In the genomic region with DNA sequence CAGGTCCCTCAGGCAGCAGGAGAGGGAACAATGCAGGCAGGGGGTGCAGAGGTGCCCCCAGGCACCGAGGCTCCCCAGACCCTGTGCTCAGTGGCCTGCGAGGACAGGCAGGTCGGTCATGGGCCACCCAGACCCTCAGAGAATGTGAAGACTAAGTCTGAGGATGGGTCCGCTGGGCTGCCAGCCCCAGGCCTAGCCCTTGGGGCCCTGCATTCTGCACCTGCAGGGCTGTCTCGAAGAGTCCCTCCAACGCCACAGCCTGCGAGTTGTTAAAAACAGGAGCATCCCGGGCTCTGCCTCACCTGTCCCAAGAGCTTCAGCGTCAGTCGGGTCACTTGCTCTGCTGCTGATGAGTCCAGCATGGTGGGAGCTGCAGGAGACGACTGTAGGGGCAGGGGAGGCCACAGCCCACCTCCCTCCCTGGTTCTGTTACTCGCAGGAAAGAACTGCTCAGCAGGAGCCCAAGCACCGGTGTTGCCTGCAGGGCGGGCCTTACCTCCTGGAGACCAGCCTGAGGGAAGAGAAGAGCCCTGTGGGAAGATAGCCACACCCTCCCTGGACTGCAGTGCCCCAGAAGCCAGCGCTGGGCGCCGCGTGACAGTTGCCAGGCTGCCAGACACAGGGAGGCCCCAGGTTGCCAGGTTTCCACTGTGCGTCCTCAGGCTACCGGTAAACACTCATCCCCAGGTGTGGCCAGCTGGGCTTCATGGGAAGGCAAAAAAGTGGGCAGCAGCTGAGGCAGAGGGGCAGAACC, we compare ENCODE assay signal across 11 cellular contexts. TPM values are rescaled to one million over a fixed set of nuclear protein-coding genes. Genes with fewer than 3 reads are reported as not detected.
DNase-seq lines count a peak whose midpoint lies in the region; ATAC-seq, FAIRE-seq and TF ChIP-seq lines count a peak whose summit lies in the region.
"Had no signal": no experiment of that assay in that cellular context is flagged by ENCODE, and none has a peak within 500 bp of the region (broad histone marks: within the 10 kb centered on the region; RNA-seq: fewer than 3 reads in every experiment).

No MANE protein-coding gene starts in this region.

- ATAC-seq in HepG2 (no peak), right lobe of liver (no peak), HG03460 (IDR thresholded peaks at IDR 0.05; ENCODE audit: unreplicated experiment) (no peak), HG03442 (IDR thresholded peaks at IDR 0.05; ENCODE audit: unreplicated experiment) (no peak)

- no peak for TF ChIP-seq RAD21 in HepG2 (CRISPR knock-in tag; IDR thresholded peaks at IDR 0.05)

- no peak overlapping the region for H3K4me3 ChIP-seq in HepG2 (replicated peaks in 1 of 3; ENCODE audit: insufficient read depth in 1 of 3, low read depth in 2 of 3, low read length in 3 of 3)
- no peak overlapping the region for H3K4me3 ChIP-seq in right lobe of liver
- no peak overlapping the region for H3K4me3 ChIP-seq in hepatocyte
- H3K4me3 ChIP-seq: stomach had no signal

- CTCF ChIA-PET in HepG2 (lab: Yijun Ruan, JAX; ENCODE audit: low intra/inter-chr PET ratio, low total read pairs), result no interaction called here

- no peak overlapping the region for H3K9ac ChIP-seq in HepG2 (ENCODE audit: insufficient read depth, low read depth, low read length)

- H3K36me3 ChIP-seq in HepG2 (replicated peaks in 1 of 2; ENCODE audit: control insufficient read depth in 1 of 2, insufficient read depth in 2 of 2, low read length in 2 of 2) (peaks cover 0 to 1% of the 10 kb centered on the region in 2 experiments; a peak in 1 of 5 replicates), right lobe of liver (no peaks in the 10 kb centered on the region), hepatocyte (replicated peaks; ENCODE audit: insufficient read depth, low read depth) (no peaks in the 10 kb centered on the region)

- H3K79me2 ChIP-seq in HepG2 (ENCODE audit: insufficient read depth, low read length) (peaks cover 23% of the 10 kb centered on the region), hepatocyte (peaks cover 31% of the 10 kb centered on the region)

- TF ChIP-seq POLR2A in HepG2 (IDR thresholded peaks at IDR 0.05; ENCODE audit: insufficient read depth in 1 of 2, low read depth in 2 of 2, low read length in 2 of 2) (no peak), right lobe of liver (IDR thresholded peaks at IDR 0.05) (no peak)

- intact Hi-C loops in HepG2 (cut with micrococcal nuclease; ENCODE audit: unreplicated experiment), result no loop called here
- intact Hi-C loops in right lobe of liver (cut with DNase I), result no loop called here

- H3K27ac ChIP-seq in HepG2 (ENCODE audit: extremely low read length, insufficient read depth, low read length) (no peak overlapping the region), right lobe of liver (no peak overlapping the region), hepatocyte (no peak overlapping the region)

- H3K9me3 ChIP-seq in HepG2 (ENCODE audit: low read length), result no peaks in the 10 kb centered on the region
- H3K9me3 ChIP-seq in right lobe of liver, result no peaks in the 10 kb centered on the region
- H3K9me3 ChIP-seq in hepatocyte (ENCODE audit: low read depth), result no peaks in the 10 kb centered on the region
- H3K9me3 ChIP-seq: stomach had no signal

- no peak for TF ChIP-seq CTCF in HepG2 (CRISPR knock-in tag; IDR thresholded peaks at IDR 0.05)
- no peak for TF ChIP-seq CTCF in right lobe of liver (IDR thresholded peaks at IDR 0.05)
- no peak for TF ChIP-seq CTCF in hepatocyte (IDR thresholded peaks at IDR 0.05; ENCODE audit: poor library complexity)

- FAIRE-seq in HepG2 (lab: Jason Lieb, UNC), result no peak

- DNase-seq in HepG2 (ENCODE audit: low spot score) (no peak), right lobe of liver (no peak), NCI-H69 (lab: John Stamatoyannopoulos, UW) (peak; percentile 89), hepatocyte (ENCODE audit: low spot score) (peak; percentile 64), RPMI8226 (no peak)
- DNase-seq in activated naive CD4-positive, alpha-beta T cell treated with Interleukin-2 at 50 U/mL for 16 hours, result no peak
- DNase-seq: foreskin fibroblast; stimulated activated CD4-positive, alpha-beta T cell treated with anti-CD3 and anti-CD28 coated beads, Interleukin-4, amount 100 ng/mL, for 4 hours; stomach had no signal

- H3K4me1 ChIP-seq in HepG2 (ENCODE audit: insufficient read depth, low read length) (peaks cover 36% of the 10 kb centered on the region), right lobe of liver (peaks cover 0 to 8% (median 3%) of the 10 kb centered on the region in 4 donors), hepatocyte (ENCODE audit: insufficient read depth) (peaks cover 10% of the 10 kb centered on the region)

- POLR2A ChIA-PET in HepG2 (lab: Yijun Ruan, JAX), result no interaction called here

- H3K4me2 ChIP-seq in HepG2 (ENCODE audit: low read depth, low read length) (no peak overlapping the region), hepatocyte (no peak overlapping the region)

- 80% methylated on average over 1 of the region's 20 CpGs for WGBS in HepG2 (ENCODE audit: low lambda C conversion rate)
- WGBS in right lobe of liver (ENCODE audit: insufficient coverage, low coverage, low lambda C conversion rate, missing lambda C conversion rate), result no CpG with 5 or more reads among the region's 20 CpGs
- 64% methylated on average over 20 of the region's 20 CpGs for WGBS in hepatocyte (ENCODE audit: low lambda C conversion rate, missing lambda C conversion rate)

- no peak overlapping the region for H2AFZ ChIP-seq in HepG2 (ENCODE audit: low read length)
- no peak overlapping the region for H2AFZ ChIP-seq in hepatocyte

- in situ Hi-C loops in HepG2 (cut with HindIII; ENCODE audit: extremely low pct_ligation_motif_present, low pct_unique_long_range_greater_than_20kb), result no loop called here

- H4K20me1 ChIP-seq in HepG2 (ENCODE audit: insufficient read depth, low read length), result no peaks in the 10 kb centered on the region
- H4K20me1 ChIP-seq in hepatocyte (ENCODE audit: insufficient read depth, poor library complexity, severe bottlenecking), result no peaks in the 10 kb centered on the region

- BruUV-seq in HepG2 (replicated peaks; lab: Mats Ljungman, UMichigan), result no TSS peak

- no peaks in the 10 kb centered on the region for H3K9me2 ChIP-seq in hepatocyte (replicated peaks; ENCODE audit: insufficient read depth)

- H3K27me3 ChIP-seq in HepG2 (ENCODE audit: control insufficient read depth in 1 of 2, insufficient read depth in 2 of 2, low read length in 2 of 2) (no peaks in the 10 kb centered on the region; a peak in 1 of 5 replicates), right lobe of liver (no peaks in the 10 kb centered on the region), hepatocyte (no peaks in the 10 kb centered on the region)
- H3K27me3 ChIP-seq: stomach had no signal

- TF ChIP-seq EP300 in HepG2 (IDR thresholded peaks at IDR 0.05; ENCODE audit: low read depth in 2 of 2, low read length in 2 of 2) (no peak), HepG2 (CRISPR knock-in tag; IDR thresholded peaks at IDR 0.05; ENCODE audit: borderline replicate concordance) (no peak)

RNA-seq across cellular contexts. Expression of a gene that starts 5.8 kb away (rescaled TPM):
- total RNA-seq in HepG2 (2016; rRNA removed; fragmentation: Illumina TruSeq; extraction: Trizol), result 3.3 and 6.8 TPM in 2 replicates
- 5.2 and 5.5 TPM in 2 replicates for total RNA-seq in HepG2 (2016; cell fraction: cytosol; rRNA removed; fragmentation: Illumina TruSeq; extraction: Trizol; ENCODE audit: low read depth)
- total RNA-seq in HepG2 (2016; cell fraction: insoluble cytoplasmic fraction; rRNA removed; fragmentation: Illumina TruSeq; extraction: Trizol), result 2.2 and 7.3 TPM in 2 replicates
- total RNA-seq in HepG2 (2016; cell fraction: membrane; rRNA removed; fragmentation: Illumina TruSeq; extraction: Trizol), result 4.4 and 5.0 TPM in 2 replicates
- total RNA-seq in HepG2 (2016; cell fraction: nucleus; rRNA removed; fragmentation: Illumina TruSeq; extraction: Trizol), result 7.9 and 14.5 TPM in 2 replicates
- polyA plus RNA-seq in HepG2 (2011; rRNA removed), result 3.2 and 3.5 TPM in 2 replicates
- polyA plus RNA-seq in HepG2 (2011; cell fraction: cytosol; rRNA removed), result 0.99 and 1.6 TPM in 2 replicates
- 17.6 and 27.7 TPM in 2 replicates for polyA plus RNA-seq in HepG2 (2011; cell fraction: nucleus; rRNA removed)
- polyA plus RNA-seq in HepG2 (2012), result 1.3 and 2.8 TPM in 2 replicates
- 0.69 and 0.97 TPM in 2 replicates for polyA plus RNA-seq in HepG2 (2016; cell fraction: cytosol; fragmentation: Illumina TruSeq; extraction: Trizol; ENCODE audit: low read depth)
- polyA plus RNA-seq in HepG2 (2016; cell fraction: insoluble cytoplasmic fraction; fragmentation: Illumina TruSeq; extraction: Trizol; ENCODE audit: low read depth), result 1.4 and 2.3 TPM in 2 replicates
- polyA plus RNA-seq in HepG2 (2016; cell fraction: membrane; fragmentation: Illumina TruSeq; extraction: Trizol; ENCODE audit: low read depth), result 1.4 and 1.5 TPM in 2 replicates
- polyA plus RNA-seq in HepG2 (2016; cell fraction: nucleus; fragmentation: Illumina TruSeq; extraction: Trizol; ENCODE audit: insufficient read depth, low read depth), result 19.1 and 20.8 TPM in 2 replicates
- polyA minus RNA-seq in HepG2 (2011; rRNA and poly(A)+ RNA removed; ENCODE audit: low replicate concordance), result 12.3 and 40.6 TPM in 2 replicates
- 2.3 and 2.5 TPM in 2 replicates for polyA minus RNA-seq in HepG2 (2011; cell fraction: cytosol; rRNA and poly(A)+ RNA removed)
- polyA minus RNA-seq in HepG2 (2011; cell fraction: nucleus; rRNA and poly(A)+ RNA removed), result 11.2 and 15.3 TPM in 2 replicates
- 1 to 10 TPM in 5 of 6 experiments, under 1 TPM in 1; 1.00 to 2.4 (median 1.4) TPM for total RNA-seq in right lobe of liver
- total RNA-seq in hepatocyte, result 2.6 TPM in 2 replicates
- polyA plus RNA-seq in hepatocyte, result 6.8 and 6.9 TPM in 2 replicates

RNA-seq across cellular contexts. Expression of a gene that starts 6.1 kb away (rescaled TPM):
- total RNA-seq in HepG2 (2016; rRNA removed; fragmentation: Illumina TruSeq; extraction: Trizol) (12.2 and 12.4 TPM in 2 replicates), right lobe of liver (10 to 100 TPM in 5 of 6 experiments, 1 to 10 TPM in 1; 9.9 to 18.2 (median 14.1) TPM), hepatocyte (11.5 and 12.7 TPM in 2 replicates)
- total RNA-seq in HepG2 (2016; cell fraction: cytosol; rRNA removed; fragmentation: Illumina TruSeq; extraction: Trizol; ENCODE audit: low read depth), result 11.8 and 13.7 TPM in 2 replicates
- total RNA-seq in HepG2 (2016; cell fraction: insoluble cytoplasmic fraction; rRNA removed; fragmentation: Illumina TruSeq; extraction: Trizol), result 9.9 and 13.1 TPM in 2 replicates
- 6.9 and 8.5 TPM in 2 replicates for total RNA-seq in HepG2 (2016; cell fraction: membrane; rRNA removed; fragmentation: Illumina TruSeq; extraction: Trizol)
- 24.8 and 28.6 TPM in 2 replicates for total RNA-seq in HepG2 (2016; cell fraction: nucleus; rRNA removed; fragmentation: Illumina TruSeq; extraction: Trizol)
- polyA plus RNA-seq in HepG2 (2011; rRNA removed) (5.6 and 7.4 TPM in 2 replicates), hepatocyte (14.1 and 14.3 TPM in 2 replicates)
- polyA plus RNA-seq in HepG2 (2011; cell fraction: cytosol; rRNA removed), result 2.5 and 3.7 TPM in 2 replicates
- polyA plus RNA-seq in HepG2 (2011; cell fraction: nucleus; rRNA removed), result 25.9 and 37.1 TPM in 2 replicates
- polyA plus RNA-seq in HepG2 (2012), result 6.5 and 6.9 TPM in 2 replicates
- 1.0 and 1.4 TPM in 2 replicates for polyA plus RNA-seq in HepG2 (2016; cell fraction: cytosol; fragmentation: Illumina TruSeq; extraction: Trizol; ENCODE audit: low read depth)
- polyA plus RNA-seq in HepG2 (2016; cell fraction: insoluble cytoplasmic fraction; fragmentation: Illumina TruSeq; extraction: Trizol; ENCODE audit: low read depth), result 8.8 and 9.4 TPM in 2 replicates
- polyA plus RNA-seq in HepG2 (2016; cell fraction: membrane; fragmentation: Illumina TruSeq; extraction: Trizol; ENCODE audit: low read depth), result 1.3 and 2.7 TPM in 2 replicates
- polyA plus RNA-seq in HepG2 (2016; cell fraction: nucleus; fragmentation: Illumina TruSeq; extraction: Trizol; ENCODE audit: insufficient read depth, low read depth), result 46.6 and 55.1 TPM in 2 replicates
- 31.0 and 75.2 TPM in 2 replicates for polyA minus RNA-seq in HepG2 (2011; rRNA and poly(A)+ RNA removed; ENCODE audit: low replicate concordance)
- 4.6 and 7.0 TPM in 2 replicates for polyA minus RNA-seq in HepG2 (2011; cell fraction: cytosol; rRNA and poly(A)+ RNA removed)
- 17.2 and 19.3 TPM in 2 replicates for polyA minus RNA-seq in HepG2 (2011; cell fraction: nucleus; rRNA and poly(A)+ RNA removed)

RNA-seq across cellular contexts. Expression of a gene that starts 31.7 kb away (rescaled TPM):
- 6.5 and 8.9 TPM in 2 replicates for total RNA-seq in HepG2 (2016; rRNA removed; fragmentation: Illumina TruSeq; extraction: Trizol)
- total RNA-seq in HepG2 (2016; cell fraction: cytosol; rRNA removed; fragmentation: Illumina TruSeq; extraction: Trizol; ENCODE audit: low read depth), result 2.8 and 4.9 TPM in 2 replicates
- 6.7 and 7.5 TPM in 2 replicates for total RNA-seq in HepG2 (2016; cell fraction: insoluble cytoplasmic fraction; rRNA removed; fragmentation: Illumina TruSeq; extraction: Trizol)
- total RNA-seq in HepG2 (2016; cell fraction: membrane; rRNA removed; fragmentation: Illumina TruSeq; extraction: Trizol), result 4.8 and 5.5 TPM in 2 replicates
- 5.0 and 6.0 TPM in 2 replicates for total RNA-seq in HepG2 (2016; cell fraction: nucleus; rRNA removed; fragmentation: Illumina TruSeq; extraction: Trizol)
- 8.3 and 8.9 TPM in 2 replicates for polyA plus RNA-seq in HepG2 (2011; rRNA removed)
- polyA plus RNA-seq in HepG2 (2011; cell fraction: cytosol; rRNA removed), result 6.4 and 8.2 TPM in 2 replicates
- polyA plus RNA-seq in HepG2 (2011; cell fraction: nucleus; rRNA removed), result 9.0 and 12.5 TPM in 2 replicates
- polyA plus RNA-seq in HepG2 (2012), result 7.7 and 8.4 TPM in 2 replicates
- polyA plus RNA-seq in HepG2 (2016; cell fraction: cytosol; fragmentation: Illumina TruSeq; extraction: Trizol; ENCODE audit: low read depth), result 2.9 and 3.8 TPM in 2 replicates
- polyA plus RNA-seq in HepG2 (2016; cell fraction: insoluble cytoplasmic fraction; fragmentation: Illumina TruSeq; extraction: Trizol; ENCODE audit: low read depth), result 7.5 and 8.5 TPM in 2 replicates
- polyA plus RNA-seq in HepG2 (2016; cell fraction: membrane; fragmentation: Illumina TruSeq; extraction: Trizol; ENCODE audit: low read depth), result 3.3 and 4.2 TPM in 2 replicates
- polyA plus RNA-seq in HepG2 (2016; cell fraction: nucleus; fragmentation: Illumina TruSeq; extraction: Trizol; ENCODE audit: insufficient read depth, low read depth), result 10.1 and 10.6 TPM in 2 replicates
- 4.6 and 9.6 TPM in 2 replicates for polyA minus RNA-seq in HepG2 (2011; rRNA and poly(A)+ RNA removed; ENCODE audit: low replicate concordance)
- 1.9 and 3.3 TPM in 2 replicates for polyA minus RNA-seq in HepG2 (2011; cell fraction: cytosol; rRNA and poly(A)+ RNA removed)
- 14.9 and 15.4 TPM in 2 replicates for polyA minus RNA-seq in HepG2 (2011; cell fraction: nucleus; rRNA and poly(A)+ RNA removed)
- total RNA-seq in right lobe of liver, result 10 to 100 TPM in 2 of 6 experiments, 1 to 10 TPM in 4; 6.3 to 16.0 (median 7.3) TPM
- total RNA-seq in hepatocyte, result 21.8 and 25.4 TPM in 2 replicates
- 13.9 and 19.9 TPM in 2 replicates for polyA plus RNA-seq in hepatocyte

RNA-seq across cellular contexts. Expression of a gene that starts 32.5 kb away (rescaled TPM):
- total RNA-seq in HepG2 (2016; rRNA removed; fragmentation: Illumina TruSeq; extraction: Trizol) (54.7 and 63.5 TPM in 2 replicates), right lobe of liver (10 to 100 TPM; 34.4 to 44.6 (median 40.7) TPM), hepatocyte (52.5 and 64.8 TPM in 2 replicates)
- 6.1 and 8.7 TPM in 2 replicates for total RNA-seq in HepG2 (2016; cell fraction: cytosol; rRNA removed; fragmentation: Illumina TruSeq; extraction: Trizol; ENCODE audit: low read depth)
- 52.6 and 60.2 TPM in 2 replicates for total RNA-seq in HepG2 (2016; cell fraction: insoluble cytoplasmic fraction; rRNA removed; fragmentation: Illumina TruSeq; extraction: Trizol)
- total RNA-seq in HepG2 (2016; cell fraction: membrane; rRNA removed; fragmentation: Illumina TruSeq; extraction: Trizol), result 16.9 and 20.2 TPM in 2 replicates
- total RNA-seq in HepG2 (2016; cell fraction: nucleus; rRNA removed; fragmentation: Illumina TruSeq; extraction: Trizol), result 60.4 and 72.1 TPM in 2 replicates
- polyA plus RNA-seq in HepG2 (2011; rRNA removed) (27.0 and 31.6 TPM in 2 replicates), hepatocyte (29.1 and 35.4 TPM in 2 replicates)
- polyA plus RNA-seq in HepG2 (2011; cell fraction: cytosol; rRNA removed), result 18.8 and 21.4 TPM in 2 replicates
- 115 TPM in 2 replicates for polyA plus RNA-seq in HepG2 (2011; cell fraction: nucleus; rRNA removed)
- 35.0 and 42.0 TPM in 2 replicates for polyA plus RNA-seq in HepG2 (2012)
- 2.1 and 2.9 TPM in 2 replicates for polyA plus RNA-seq in HepG2 (2016; cell fraction: cytosol; fragmentation: Illumina TruSeq; extraction: Trizol; ENCODE audit: low read depth)
- 37.3 and 48.4 TPM in 2 replicates for polyA plus RNA-seq in HepG2 (2016; cell fraction: insoluble cytoplasmic fraction; fragmentation: Illumina TruSeq; extraction: Trizol; ENCODE audit: low read depth)
- 4.8 and 5.8 TPM in 2 replicates for polyA plus RNA-seq in HepG2 (2016; cell fraction: membrane; fragmentation: Illumina TruSeq; extraction: Trizol; ENCODE audit: low read depth)
- 136 and 140 TPM in 2 replicates for polyA plus RNA-seq in HepG2 (2016; cell fraction: nucleus; fragmentation: Illumina TruSeq; extraction: Trizol; ENCODE audit: insufficient read depth, low read depth)
- 55.5 and 59.3 TPM in 2 replicates for polyA minus RNA-seq in HepG2 (2011; rRNA and poly(A)+ RNA removed; ENCODE audit: low replicate concordance)
- polyA minus RNA-seq in HepG2 (2011; cell fraction: cytosol; rRNA and poly(A)+ RNA removed), result 42.6 and 43.4 TPM in 2 replicates
- polyA minus RNA-seq in HepG2 (2011; cell fraction: nucleus; rRNA and poly(A)+ RNA removed), result 105 and 113 TPM in 2 replicates

Comparison
In these comparisons a context has a peak if more than half of its experiments do, and no peak if none do; other contexts are left out.
1. DNase-seq: peak in NCI-H69 (single experiment) and hepatocyte (single experiment); none in HepG2 (single experiment), right lobe of liver (0 of 3), activated naive CD4-positive, alpha-beta T cell treated with Interleukin-2 at 50 U/mL for 16 hours (single experiment) and RPMI8226 (single experiment).